26 cellular contexts compared by ENCODE assay signal in the genomic region with DNA sequence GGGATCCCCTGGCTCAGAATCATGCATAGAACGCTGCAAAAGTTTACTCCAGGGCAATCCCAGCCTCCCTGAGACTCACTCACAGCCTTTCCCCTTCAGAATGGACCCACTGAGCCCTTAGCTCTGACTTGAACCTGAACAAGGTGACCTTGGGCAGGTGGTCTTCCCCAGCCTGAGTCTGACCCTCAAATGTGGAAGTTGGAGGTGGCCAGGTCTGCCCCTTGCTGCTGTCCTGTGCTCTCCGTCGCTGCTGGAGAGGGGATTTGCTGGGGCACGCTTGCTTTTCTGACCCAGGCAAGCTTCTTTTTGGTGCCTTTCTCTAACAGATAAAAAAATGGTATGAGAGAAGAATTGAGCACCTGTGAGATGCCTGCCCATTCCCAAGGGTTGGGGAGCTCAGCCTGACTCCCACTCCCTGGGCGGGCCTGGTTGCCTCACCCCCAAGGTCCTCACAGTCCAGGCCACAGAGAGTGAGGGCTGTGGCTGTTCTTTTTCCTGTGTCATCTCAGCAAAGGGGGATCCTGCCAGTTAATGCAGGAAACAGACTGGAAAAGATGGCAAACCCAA.
"Had no signal": no experiment of that assay in that cellular context is flagged by ENCODE, and none has a peak within 500 bp of the region (broad histone marks: within the 10 kb centered on the region; RNA-seq: fewer than 3 reads in every experiment).

No MANE protein-coding gene starts in this region.

- H2AFZ ChIP-seq: parathyroid adenoma had no signal

- H3K4me3 ChIP-seq: left lung, lower lobe of right lung, psoas muscle, right lobe of liver, skin epidermis, stomach, testis, thyroid gland, transverse colon, upper lobe of right lung had no signal

- H3K9me3 ChIP-seq: left lung, lower lobe of right lung, neutrophil, psoas muscle, right lobe of liver, stomach, testis, thyroid gland, transverse colon, upper lobe of right lung had no signal

- H3K27me3 ChIP-seq: left lung, neutrophil, right lobe of liver, stomach, testis, thyroid gland, transverse colon, upper lobe of right lung had no signal

- H3K27ac ChIP-seq: left lung, lower lobe of right lung, neutrophil, parathyroid adenoma, psoas muscle, right lobe of liver, skin epidermis, stomach, testis, thyroid gland, transverse colon, upper lobe of right lung had no signal

- H3K4me1 ChIP-seq: left lung, lower lobe of right lung, parathyroid adenoma, psoas muscle, right lobe of liver, stomach, testis, thyroid gland, transverse colon, upper lobe of right lung had no signal

- DNase-seq: hypothalamus; immature natural killer cell; kidney; left colon; left lung; lower lobe of right lung; mammary epithelial cell; mesenchymal stem cell; naive thymus-derived CD8-positive, alpha-beta T cell; occipital lobe; psoas muscle; right lobe of liver; stimulated activated CD4-positive, alpha-beta T cell treated with anti-CD3 and anti-CD28 coated beads, Interleukin-12 subunit alpha, Interleukin-12 subunit beta, amount 100 ng/mL, for 4 hours; stimulated activated CD4-positive, alpha-beta T cell treated with anti-CD3 and anti-CD28 coated beads, Interleukin-15, amount 100 ng/mL, for 24 hours; stimulated activated CD4-positive, alpha-beta T cell treated with anti-CD3 and anti-CD28 coated beads, Interleukin-2, amount 100 ng/mL, for 24 hours; stimulated activated CD4-positive, alpha-beta T cell treated with anti-CD3 and anti-CD28 coated beads, Interleukin-4, amount 100 ng/mL, for 1 hour; stimulated activated naive B cell treated with anti-CD40 and anti-IgM and Interleukin-4, amounts not matched to agents 10 μg/mL and 1 μg/mL and 100 μg/mL, for 72 hours; stimulated activated naive CD8-positive, alpha-beta T cell treated with anti-CD3 and anti-CD28 coated beads, Interleukin-15, Interleukin-2, amounts not matched to agents 100 U/mL and 50 U/mL, for 24 hours; stomach; testis; thyroid gland; transverse colon; upper lobe of right lung had no signal

- H3K9ac ChIP-seq: parathyroid adenoma had no signal

- ATAC-seq: left colon; left lung; lower lobe of right lung; naive thymus-derived CD8-positive, alpha-beta T cell; psoas muscle; right lobe of liver; stimulated activated naive B cell treated with anti-CD40 and anti-IgM and Interleukin-4, amounts not matched to agents 10 μg/mL and 1 μg/mL and 100 μg/mL, for 72 hours; stimulated activated naive CD8-positive, alpha-beta T cell treated with anti-CD3 and anti-CD28 coated beads, Interleukin-15, Interleukin-2, amounts not matched to agents 100 U/mL and 50 U/mL, for 24 hours; upper lobe of right lung had no signal

- H3K36me3 ChIP-seq: left lung, lower lobe of right lung, neutrophil, right lobe of liver, stomach, thyroid gland, transverse colon, upper lobe of right lung had no signal
